In genomic region chr12:47797432-47797831, GRCh38 we compare ENCODE assay signal across 8 cellular contexts. TPM values are rescaled to one million over a fixed set of nuclear protein-coding genes. Genes with fewer than 3 reads are reported as not detected.
A peak's percentile ranks its signal among the peaks of the same experiment; 100 is the strongest.
DNase-seq lines count a peak whose midpoint lies in the region; ATAC-seq and TF ChIP-seq lines count a peak whose summit lies in the region.

No MANE protein-coding gene starts in this region.

- ATAC-seq in GM19467 (IDR thresholded peaks at IDR 0.05; ENCODE audit: unreplicated experiment) = peak; percentile 51
- peak; percentile 61 for ATAC-seq in SK-N-SH treated with all-trans-retinoic acid at 6 μM for 48 hours
- no peak for ATAC-seq in thoracic aorta (ENCODE audit: insufficient number of reproducible peaks, low FRiP score, low read depth)

- H3K4me3 ChIP-seq in fibroblast of the aortic adventitia (ENCODE audit: low read depth, low read length) = no peak overlapping the region
- no peak overlapping the region for H3K4me3 ChIP-seq in thoracic aorta

- H3K4me1 ChIP-seq in thoracic aorta (ENCODE audit: control insufficient read depth in 1 of 2, low read depth in 2 of 2) = peaks cover 32 to 56% of the 10 kb centered on the region in 2 donors

- no peaks in the 10 kb centered on the region for H3K9me3 ChIP-seq in thoracic aorta

- DNase-seq in COLO668 (lab: John Stamatoyannopoulos, UW; ENCODE audit: unreplicated experiment) (peak; percentile 9), fibroblast of the aortic adventitia (ENCODE audit: low read depth) (no peak), thoracic aorta (ENCODE audit: low spot score) (no peak), NCI-H1930 (lab: John Stamatoyannopoulos, UW) (no peak)
- no peak for DNase-seq in stimulated activated CD4-positive, alpha-beta T cell treated with anti-CD3 and anti-CD28 coated beads, Interleukin-4, amount 100 ng/mL, for 24 hours
- DNase-seq in stimulated activated CD4-positive, alpha-beta T cell treated with anti-CD3 and anti-CD28 coated beads, Interleukin-2, amount 100 ng/mL, for 24 hours = no peak

- no peaks in the 10 kb centered on the region for H3K27me3 ChIP-seq in thoracic aorta (replicated peaks; ENCODE audit: insufficient read depth)

- peak overlapping the region in 1 of 2 donors; percentile 22 for H3K27ac ChIP-seq in thoracic aorta

- TF ChIP-seq CTCF in fibroblast of the aortic adventitia (IDR thresholded peaks at IDR 0.05; ENCODE audit: insufficient read depth, low read length) (peak; percentile 17), thoracic aorta (IDR thresholded peaks at IDR 0.05) (peak; percentile 11)

- H3K36me3 ChIP-seq in thoracic aorta = peaks cover 56% of the 10 kb centered on the region

TF ChIP-seq in SK-N-SH treated with all-trans-retinoic acid at 6 μM for 48 hours, 23 proteins besides CTCF, POLR2A, EP300 and RAD21:
- TF ChIP-seq TOX (CRISPR knock-in tag; IDR thresholded peaks at IDR 0.05; ENCODE audit: borderline replicate concordance) (no peak), POU6F1 (CRISPR knock-in tag; IDR thresholded peaks at IDR 0.05; ENCODE audit: borderline replicate concordance, low read depth) (no peak)
TF ChIP-seq in SK-N-SH treated with all-trans-retinoic acid at 6 μM for 48 hours: peak in this region for 0.

RNA-seq across cellular contexts. Expression of gene HDAC7, which starts 22.3 kb away (rescaled TPM):
- 48.9 and 78.8 TPM in 2 replicates for total RNA-seq in fibroblast of the aortic adventitia (ENCODE audit: low replicate concordance)
- total RNA-seq in thoracic aorta = 100 to 1,000 TPM in 1 of 2 donors, 10 to 100 TPM in 1; 77.8 to 112 TPM

RNA-seq across cellular contexts. Expression of gene SLC48A1, which starts 24.4 kb away (rescaled TPM):
- total RNA-seq in fibroblast of the aortic adventitia (ENCODE audit: low replicate concordance) (22.0 and 25.1 TPM in 2 replicates), thoracic aorta (100 to 1,000 TPM in 1 of 2 donors, 10 to 100 TPM in 1; 60.5 to 107 TPM)

RNA-seq across cellular contexts. Expression of gene RAPGEF3, which starts 38.8 kb away (rescaled TPM):
- total RNA-seq in fibroblast of the aortic adventitia (ENCODE audit: low replicate concordance) = 5.2 and 16.6 TPM in 2 replicates
- total RNA-seq in thoracic aorta = 10 to 100 TPM; 40.9 to 77.4 TPM
